Comparison of ENCODE assay signal across 15 cellular contexts in the genomic region with DNA sequence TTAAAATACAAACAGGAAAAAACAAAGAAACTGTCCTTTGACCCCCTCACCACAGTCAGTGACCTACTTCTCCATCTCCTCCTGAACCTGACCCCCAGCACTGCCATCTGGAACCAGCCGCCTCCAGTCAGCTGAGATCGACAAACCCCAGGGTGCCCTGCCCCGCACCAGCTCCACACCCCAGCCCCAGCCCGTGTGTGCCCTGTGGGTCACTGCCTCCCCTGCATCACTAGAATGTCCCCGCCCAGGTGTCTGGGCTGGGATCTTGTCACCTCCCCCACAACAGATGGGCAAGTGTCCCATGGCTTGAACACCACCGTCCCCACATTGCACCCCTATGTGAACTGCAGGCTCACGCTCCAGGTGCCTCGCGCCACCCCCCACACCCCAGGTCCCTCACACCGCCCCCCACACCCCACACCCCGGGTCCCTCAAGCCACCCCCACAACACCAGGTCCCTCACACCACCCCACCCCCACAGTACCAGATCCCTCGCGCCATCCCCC. TPM values are rescaled to one million over a fixed set of nuclear protein-coding genes. Genes with fewer than 3 reads are reported as not detected.
DNase-seq lines count a peak whose midpoint lies in the region; ATAC-seq and TF ChIP-seq lines count a peak whose summit lies in the region.
"Had no signal": no experiment of that assay in that cellular context is flagged by ENCODE, and none has a peak within 500 bp of the region (broad histone marks: within the 10 kb centered on the region; RNA-seq: fewer than 3 reads in every experiment).

No MANE protein-coding gene starts in this region.

- peaks cover 1% of the 10 kb centered on the region for H3K36me3 Mint-ChIP-seq in activated naive CD8-positive, alpha-beta T cell treated with anti-CD3 and anti-CD28 coated beads for 36 hours
- H3K36me3 Mint-ChIP-seq in activated naive CD8-positive, alpha-beta T cell treated with anti-CD3 and anti-CD28 coated beads, Interleukin-2, amount 50 U/mL, for 24 hours (ENCODE audit: low read depth) = no peaks in the 10 kb centered on the region
- peaks cover 0 to 11% (median 0%) of the 10 kb centered on the region in 5 donors for H3K36me3 Mint-ChIP-seq in naive thymus-derived CD4-positive, alpha-beta T cell

- TF ChIP-seq CTCF in RWPE2 (IDR thresholded peaks at IDR 0.05; ENCODE audit: poor library complexity, severe bottlenecking) = no peak
- no peak for TF ChIP-seq CTCF in suprapubic skin (IDR thresholded peaks at IDR 0.05)
- no peak for TF ChIP-seq CTCF in gastrocnemius medialis (IDR thresholded peaks at IDR 0.05 in 4 of 5, conservative IDR thresholded peaks at IDR 0.05 in 1 of 5)

- no peak for ATAC-seq in activated naive CD8-positive, alpha-beta T cell treated with anti-CD3 and anti-CD28 coated beads, Interleukin-2, amount 50 U/mL, for 24 hours
- ATAC-seq in RWPE2 (ENCODE audit: low read depth) (no peak), gastrocnemius medialis (no peak)
- ATAC-seq in naive thymus-derived CD4-positive, alpha-beta T cell = no peak

- no peak for DNase-seq in activated naive CD8-positive, alpha-beta T cell treated with anti-CD3 and anti-CD28 coated beads for 36 hours
- no peak for DNase-seq in activated naive CD8-positive, alpha-beta T cell treated with anti-CD3 and anti-CD28 coated beads, Interleukin-2, amount 50 U/mL, for 24 hours
- DNase-seq in RWPE2 (ENCODE audit: low spot score) = peak; percentile 84
- DNase-seq in islet precursor cell = peak; percentile 47
- peak; percentile 53 to 71 for DNase-seq in suprapubic skin (ENCODE audit: low spot score in 2 of 2)
- no peak for DNase-seq in naive thymus-derived CD4-positive, alpha-beta T cell
- DNase-seq in gastrocnemius medialis = no peak
- DNase-seq in NCI-H1436 treated with DMSO at 0.1 percent for 48 hours (lab: John Stamatoyannopoulos, UW) = no peak
- DNase-seq: HCEC 1CT; NCI-H1105 treated with DMSO at 0.1 percent for 48 hours; NCI-H187 treated with DMSO at 0.1 percent for 48 hours; NCI-H345; NK-92 treated with Interleukin-12 subunit alpha and Interleukin-12 subunit beta, amount 100 ng/mL, for 24 hours; SIG-M5 had no signal

- no peak for TF ChIP-seq EP300 in suprapubic skin (IDR thresholded peaks at IDR 0.05)

- POLR2A ChIA-PET in naive thymus-derived CD4-positive, alpha-beta T cell (lab: Charles Lee) = no interaction called here

- H3K4me1 ChIP-seq in RWPE2 (ENCODE audit: insufficient read depth, poor library complexity, severe bottlenecking) (no peaks in the 10 kb centered on the region), suprapubic skin (no peaks in the 10 kb centered on the region), gastrocnemius medialis (peaks cover 0 to 22% of the 10 kb centered on the region in 2 donors)
- H3K4me1 ChIP-seq in naive thymus-derived CD4-positive, alpha-beta T cell (ENCODE audit: control insufficient read depth in 2 of 2, insufficient read depth in 2 of 2, low read length in 2 of 2) = peaks cover 0 to 3% of the 10 kb centered on the region in 2 donors

- intact Hi-C loops in naive thymus-derived CD4-positive, alpha-beta T cell (cut with micrococcal nuclease) = no loop called here
- intact Hi-C loops in gastrocnemius medialis (cut with DNase I; ENCODE audit: low total_unique reads) = no loop called here

- TF ChIP-seq POLR2A in suprapubic skin (IDR thresholded peaks at IDR 0.05) (no peak), gastrocnemius medialis (IDR thresholded peaks at IDR 0.05) (no peak)

- H3K9me3 ChIP-seq in RWPE2 (ENCODE audit: severe bottlenecking) (no peaks in the 10 kb centered on the region), suprapubic skin (no peaks in the 10 kb centered on the region), gastrocnemius medialis (no peaks in the 10 kb centered on the region)
- no peaks in the 10 kb centered on the region for H3K9me3 ChIP-seq in naive thymus-derived CD4-positive, alpha-beta T cell (ENCODE audit: control insufficient read depth in 2 of 3, low read length in 3 of 3)

- H3K36me3 ChIP-seq in RWPE2 (ENCODE audit: low read depth) = peaks cover 10% of the 10 kb centered on the region
- peaks cover 8% of the 10 kb centered on the region for H3K36me3 ChIP-seq in suprapubic skin
- H3K36me3 ChIP-seq in naive thymus-derived CD4-positive, alpha-beta T cell (ENCODE audit: control insufficient read depth in 2 of 3, insufficient read depth in 3 of 3, low read length in 3 of 3) = peaks cover 0 to 6% (median 0%) of the 10 kb centered on the region in 3 experiments
- no peaks in the 10 kb centered on the region for H3K36me3 ChIP-seq in gastrocnemius medialis

- no peak overlapping the region for H3K4me3 Mint-ChIP-seq in activated naive CD8-positive, alpha-beta T cell treated with anti-CD3 and anti-CD28 coated beads for 36 hours
- no peak overlapping the region for H3K4me3 Mint-ChIP-seq in activated naive CD8-positive, alpha-beta T cell treated with anti-CD3 and anti-CD28 coated beads, Interleukin-2, amount 50 U/mL, for 24 hours
- peak overlapping the region in 2 of 10 donors; percentile 50 to 72 for H3K4me3 Mint-ChIP-seq in naive thymus-derived CD4-positive, alpha-beta T cell

- CTCF ChIA-PET in naive thymus-derived CD4-positive, alpha-beta T cell (lab: Charles Lee) = no interaction called here

- H3K27ac ChIP-seq in RWPE2 (ENCODE audit: poor library complexity, severe bottlenecking) (no peak overlapping the region), suprapubic skin (no peak overlapping the region), gastrocnemius medialis (no peak overlapping the region)
- no peak overlapping the region for H3K27ac ChIP-seq in naive thymus-derived CD4-positive, alpha-beta T cell (ENCODE audit: low read depth, low read length)
- H3K27ac ChIP-seq: C4-2B had no signal

- H3K9me3 Mint-ChIP-seq in activated naive CD8-positive, alpha-beta T cell treated with anti-CD3 and anti-CD28 coated beads for 36 hours = no peaks in the 10 kb centered on the region
- H3K9me3 Mint-ChIP-seq in activated naive CD8-positive, alpha-beta T cell treated with anti-CD3 and anti-CD28 coated beads, Interleukin-2, amount 50 U/mL, for 24 hours = no peaks in the 10 kb centered on the region
- H3K9me3 Mint-ChIP-seq in naive thymus-derived CD4-positive, alpha-beta T cell = no peaks in the 10 kb centered on the region

- in situ Hi-C loops in gastrocnemius medialis (cut with MboI; ENCODE audit: low sequenced_read_pairs in 4 of 4) = no loop called here

- WGBS in suprapubic skin = 89% methylated on average over 13 of the region's 13 CpGs

- H3K27ac Mint-ChIP-seq in activated naive CD8-positive, alpha-beta T cell treated with anti-CD3 and anti-CD28 coated beads for 36 hours = peak overlapping the region; percentile 31
- no peak overlapping the region for H3K27ac Mint-ChIP-seq in activated naive CD8-positive, alpha-beta T cell treated with anti-CD3 and anti-CD28 coated beads, Interleukin-2, amount 50 U/mL, for 24 hours
- H3K27ac Mint-ChIP-seq in naive thymus-derived CD4-positive, alpha-beta T cell = peak overlapping the region in 2 of 9 donors; percentile 32 to 65

- no peak overlapping the region for H3K4me3 ChIP-seq in RWPE2 (ENCODE audit: severe bottlenecking)
- no peak overlapping the region for H3K4me3 ChIP-seq in suprapubic skin
- H3K4me3 ChIP-seq in naive thymus-derived CD4-positive, alpha-beta T cell (ENCODE audit: low read length) = no peak overlapping the region
- no peak overlapping the region for H3K4me3 ChIP-seq in gastrocnemius medialis

- H3K4me1 Mint-ChIP-seq in activated naive CD8-positive, alpha-beta T cell treated with anti-CD3 and anti-CD28 coated beads for 36 hours = peaks cover 31% of the 10 kb centered on the region
- peaks cover 14% of the 10 kb centered on the region for H3K4me1 Mint-ChIP-seq in activated naive CD8-positive, alpha-beta T cell treated with anti-CD3 and anti-CD28 coated beads, Interleukin-2, amount 50 U/mL, for 24 hours
- H3K4me1 Mint-ChIP-seq in naive thymus-derived CD4-positive, alpha-beta T cell = peaks cover 9 to 80% (median 50%) of the 10 kb centered on the region in 7 donors

- H3K27me3 Mint-ChIP-seq in activated naive CD8-positive, alpha-beta T cell treated with anti-CD3 and anti-CD28 coated beads for 36 hours = no peaks in the 10 kb centered on the region
- no peaks in the 10 kb centered on the region for H3K27me3 Mint-ChIP-seq in activated naive CD8-positive, alpha-beta T cell treated with anti-CD3 and anti-CD28 coated beads, Interleukin-2, amount 50 U/mL, for 24 hours
- H3K27me3 Mint-ChIP-seq in naive thymus-derived CD4-positive, alpha-beta T cell = no peaks in the 10 kb centered on the region

- H3K27me3 ChIP-seq in RWPE2 (ENCODE audit: insufficient read depth, poor library complexity, severe bottlenecking) (no peaks in the 10 kb centered on the region), suprapubic skin (no peaks in the 10 kb centered on the region), gastrocnemius medialis (no peaks in the 10 kb centered on the region)
- H3K27me3 ChIP-seq in naive thymus-derived CD4-positive, alpha-beta T cell (ENCODE audit: control insufficient read depth in 2 of 2, insufficient read depth in 2 of 2, low read length in 2 of 2) = no peaks in the 10 kb centered on the region

RNA-seq across cellular contexts. Expression of gene TAF4, which starts 13.3 kb away (rescaled TPM):
- total RNA-seq in activated naive CD8-positive, alpha-beta T cell treated with anti-CD3 and anti-CD28 coated beads for 36 hours = 10 to 100 TPM; 15.2 to 16.4 TPM
- total RNA-seq in suprapubic skin (10 to 100 TPM; 18.0 to 31.8 (median 25.8) TPM), gastrocnemius medialis (10 to 100 TPM in 3 of 4 donors, 1 to 10 TPM in 1; 8.0 to 24.9 (median 13.9) TPM)
- 10 to 100 TPM; 19.8 to 43.7 (median 23.7) TPM for total RNA-seq in naive thymus-derived CD4-positive, alpha-beta T cell
- polyA plus RNA-seq in naive thymus-derived CD4-positive, alpha-beta T cell = 1 to 10 TPM in 1 of 2 donors, under 1 TPM in 1; 0.74 to 2.3 TPM

Comparison
In these comparisons a context has a peak if more than half of its experiments do, and no peak if none do; other contexts are left out.
1. DNase-seq: peak in RWPE2 (single experiment), islet precursor cell (single experiment) and suprapubic skin (2 of 2); none in activated naive CD8-positive, alpha-beta T cell treated with anti-CD3 and anti-CD28 coated beads for 36 hours (single experiment), activated naive CD8-positive, alpha-beta T cell treated with anti-CD3 and anti-CD28 coated beads, Interleukin-2, amount 50 U/mL, for 24 hours (single experiment), naive thymus-derived CD4-positive, alpha-beta T cell (0 of 9), gastrocnemius medialis (0 of 2) and NCI-H1436 treated with DMSO at 0.1 percent for 48 hours (single experiment).